Comparison of ENCODE assay signal across 8 cellular contexts in the genomic region with DNA sequence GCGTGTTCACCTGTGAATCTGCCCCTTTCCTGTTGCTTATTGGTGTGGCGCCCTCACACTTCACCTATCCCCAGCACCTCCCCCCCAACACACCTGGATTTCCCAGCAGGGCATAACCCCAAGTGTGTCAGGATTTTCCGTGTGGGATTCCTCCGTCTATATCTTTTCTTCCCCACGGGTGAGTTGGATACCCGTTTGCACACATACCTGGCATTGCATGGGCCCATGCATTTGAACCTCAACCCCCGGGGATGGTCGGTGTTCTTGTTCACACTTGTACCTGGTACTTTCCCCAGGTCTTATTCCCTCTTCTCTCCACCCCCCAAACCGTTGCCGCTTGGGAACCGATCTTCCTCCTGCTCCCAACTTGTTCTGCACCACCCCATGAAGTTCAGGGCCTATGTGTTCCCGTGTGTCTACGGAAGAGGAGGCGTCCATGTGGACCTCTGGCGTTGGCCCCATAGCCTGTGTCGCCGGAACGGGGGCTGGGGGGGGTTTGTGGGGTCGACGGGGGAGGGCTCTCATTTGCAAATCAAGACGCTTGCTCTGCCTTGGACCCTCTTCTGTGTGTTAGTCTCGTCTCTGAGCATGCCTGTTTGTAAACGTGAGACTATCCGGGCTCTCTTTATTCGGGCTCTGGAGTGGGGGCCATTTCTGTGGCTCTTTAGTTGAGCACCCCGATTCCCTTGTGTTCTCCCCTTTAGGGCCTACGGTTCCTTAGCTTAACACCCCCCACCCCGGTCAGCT. TPM values are rescaled to one million over a fixed set of nuclear protein-coding genes. Genes with fewer than 3 reads are reported as not detected.
DNase-seq lines count a peak whose midpoint lies in the region; ATAC-seq and TF ChIP-seq lines count a peak whose summit lies in the region.

No MANE protein-coding gene starts in this region.

- CTCF ChIA-PET in activated CD4-positive, alpha-beta T cell treated with anti-CD3 and anti-CD28 coated beads for 36 hours (lab: Charles Lee), result interaction anchor here (0.7 to 1.3 kb wide), 6 partner anchors 11 to 97 kb away, joined by 3 to 6 read pairs (median 4); partner anchors contain the start of genes NOSIP, PRMT1, PRRG2 and RPS11

- peaks cover 28% of the 10 kb centered on the region for H3K4me1 Mint-ChIP-seq in activated CD4-positive, alpha-beta T cell treated with anti-CD3 and anti-CD28 coated beads for 36 hours
- H3K4me1 Mint-ChIP-seq in memory B cell, result peaks cover 25% of the 10 kb centered on the region

- H3K27me3 Mint-ChIP-seq in activated CD4-positive, alpha-beta T cell treated with anti-CD3 and anti-CD28 coated beads for 36 hours, result no peaks in the 10 kb centered on the region
- no peaks in the 10 kb centered on the region for H3K27me3 Mint-ChIP-seq in memory B cell

- H3K9me3 ChIP-seq in OCI-LY1 (ENCODE audit: low read length), result no peaks in the 10 kb centered on the region
- H3K9me3 ChIP-seq in breast epithelium, result no peaks in the 10 kb centered on the region

- TF ChIP-seq POLR2A in breast epithelium (IDR thresholded peaks at IDR 0.05), result no peak

- H3K4me2 ChIP-seq in OCI-LY1 (ENCODE audit: low read length), result peak overlapping the region; percentile 71

- peaks cover 21% of the 10 kb centered on the region for H3K36me3 Mint-ChIP-seq in activated CD4-positive, alpha-beta T cell treated with anti-CD3 and anti-CD28 coated beads for 36 hours (ENCODE audit: low read depth)
- H3K36me3 Mint-ChIP-seq in memory B cell, result peaks cover 17% of the 10 kb centered on the region

- H3K4me1 ChIP-seq in OCI-LY1 (ENCODE audit: insufficient read depth, low read length, severe bottlenecking) (peaks cover 6% of the 10 kb centered on the region), breast epithelium (peaks cover 4 to 6% of the 10 kb centered on the region in 2 donors), urinary bladder (ENCODE audit: insufficient read depth) (no peaks in the 10 kb centered on the region)

- WGBS in urinary bladder, result 6% methylated on average over 28 of the region's 28 CpGs

- 0 out of 2 replicates have a peak, but pooled peaks have one; percentile 2 for TF ChIP-seq CTCF in OCI-LY1 (IDR thresholded peaks at IDR 0.05; ENCODE audit: low read length)
- no peak for TF ChIP-seq CTCF in breast epithelium (IDR thresholded peaks at IDR 0.05)

- H3K36me3 ChIP-seq in OCI-LY1 (ENCODE audit: insufficient read depth, low read length) (peaks cover 34% of the 10 kb centered on the region), breast epithelium (peaks cover 5% of the 10 kb centered on the region), urinary bladder (ENCODE audit: insufficient read depth) (peaks cover 2% of the 10 kb centered on the region)

- no peaks in the 10 kb centered on the region for H4K20me1 ChIP-seq in OCI-LY1 (ENCODE audit: insufficient read depth, low read length)

- H3K79me2 ChIP-seq in OCI-LY1 (ENCODE audit: insufficient read depth, low read length), result peaks cover 5% of the 10 kb centered on the region; the same call in 1 of the 2 replicates

- POLR2A ChIA-PET in activated CD4-positive, alpha-beta T cell treated with anti-CD3 and anti-CD28 coated beads for 36 hours (lab: Charles Lee), result interaction anchor here (0.6 to 1.0 kb wide), 2 partner anchors 41 to 47 kb away, joined by 4 read pairs; partner anchors contain the start of gene RRAS

- peak overlapping the region; percentile 84 for H3K27ac Mint-ChIP-seq in activated CD4-positive, alpha-beta T cell treated with anti-CD3 and anti-CD28 coated beads for 36 hours
- peak overlapping the region; percentile 71 for H3K27ac Mint-ChIP-seq in memory B cell

- peak overlapping the region; percentile 88 for H3K27ac ChIP-seq in OCI-LY1 (ENCODE audit: low read depth, low read length, poor library complexity, severe bottlenecking)
- peak overlapping the region; percentile 83 to 86 for H3K27ac ChIP-seq in breast epithelium
- no peak overlapping the region for H3K27ac ChIP-seq in urinary bladder (ENCODE audit: low read depth)

- H3F3A ChIP-seq in OCI-LY1 (ENCODE audit: insufficient read depth, low read length), result no peaks in the 10 kb centered on the region

- H3K9me2 ChIP-seq in OCI-LY1 (ENCODE audit: low read depth, low read length), result no peaks in the 10 kb centered on the region

- peak; percentile 48 for DNase-seq in activated CD4-positive, alpha-beta T cell treated with anti-CD3 and anti-CD28 coated beads for 36 hours
- no peak for DNase-seq in activated CD4-positive, alpha-beta T cell treated with anti-CD3 and anti-CD28 coated beads, Interleukin-2, amount 50 U/mL, for 4 hours
- DNase-seq in breast epithelium (ENCODE audit: low spot score in 2 of 2) (no peak), memory B cell (ENCODE audit: low spot score in 2 of 2) (no peak)

- H3K27me3 ChIP-seq in OCI-LY1 (ENCODE audit: insufficient read depth, low read length) (no peaks in the 10 kb centered on the region), breast epithelium (no peaks in the 10 kb centered on the region)

- intact Hi-C loops in activated CD4-positive, alpha-beta T cell treated with anti-CD3 and anti-CD28 coated beads for 36 hours (cut with DNase I, micrococcal nuclease), result loop anchor here (1.0 to 5.0 kb wide), 11 partner anchors 48 to 600 kb away; partner anchors contain the start of genes PNKP (in 2 of the 2), RRAS (in 2 of the 2), FUZ (in 1 of the 2) and GYS1 (in 1 of the 2)
- intact Hi-C loops in breast epithelium (cut with DNase I; ENCODE audit: low total_unique reads), result no loop called here

- H3K4me3 ChIP-seq in OCI-LY1 (ENCODE audit: low read depth, low read length, poor library complexity, severe bottlenecking) (peak overlapping the region; percentile 96), breast epithelium (peak overlapping the region; percentile 67 to 93 (median 77)), urinary bladder (ENCODE audit: low read depth, low read length) (peak overlapping the region; percentile 94)

- ATAC-seq in activated CD4-positive, alpha-beta T cell treated with anti-CD3 and anti-CD28 coated beads for 36 hours, result no peak
- ATAC-seq in memory B cell (ENCODE audit: low read depth), result no peak
- ATAC-seq in GM21825 (IDR thresholded peaks at IDR 0.05; ENCODE audit: unreplicated experiment), result no peak
- no peak for ATAC-seq in HG02852 (IDR thresholded peaks at IDR 0.05; ENCODE audit: unreplicated experiment)

- H3K9ac ChIP-seq in OCI-LY1 (ENCODE audit: low read length), result peak overlapping the region; percentile 85

- H3K9me3 Mint-ChIP-seq in activated CD4-positive, alpha-beta T cell treated with anti-CD3 and anti-CD28 coated beads for 36 hours (ENCODE audit: low read depth), result no peaks in the 10 kb centered on the region
- no peaks in the 10 kb centered on the region for H3K9me3 Mint-ChIP-seq in memory B cell

- peak overlapping the region; percentile 79 for H3K4me3 Mint-ChIP-seq in activated CD4-positive, alpha-beta T cell treated with anti-CD3 and anti-CD28 coated beads for 36 hours
- H3K4me3 Mint-ChIP-seq in memory B cell, result peak overlapping the region; percentile 71

- no peak overlapping the region for H2AFZ ChIP-seq in OCI-LY1 (ENCODE audit: low read length)

RNA-seq across cellular contexts. Expression of gene PRR12, which starts 1.7 kb away (rescaled TPM):
- total RNA-seq in activated CD4-positive, alpha-beta T cell treated with anti-CD3 and anti-CD28 coated beads for 36 hours, result 10 to 100 TPM; 21.0 to 22.7 TPM
- total RNA-seq in breast epithelium (1 to 10 TPM; 6.2 to 8.8 (median 6.3) TPM), urinary bladder (4.2 TPM)
- polyA plus RNA-seq in urinary bladder, result 20.3 TPM

RNA-seq across cellular contexts. Expression of gene PRRG2, which starts 11.5 kb away (rescaled TPM):
- total RNA-seq in activated CD4-positive, alpha-beta T cell treated with anti-CD3 and anti-CD28 coated beads for 36 hours, result 1 to 10 TPM in 1 of 2 experiments, under 1 TPM in 1; 0.81 to 1.6 TPM
- total RNA-seq in breast epithelium (10 to 100 TPM in 2 of 3 donors, under 1 TPM in 1; 0.32 to 16.1 (median 10.2) TPM), urinary bladder (1.6 TPM)
- polyA plus RNA-seq in urinary bladder, result 3.6 TPM

RNA-seq across cellular contexts. Expression of gene NOSIP, which starts 12.3 kb away (rescaled TPM):
- 10 to 100 TPM; 71.4 to 73.1 TPM for total RNA-seq in activated CD4-positive, alpha-beta T cell treated with anti-CD3 and anti-CD28 coated beads for 36 hours
- total RNA-seq in breast epithelium, result 10 to 100 TPM; 54.7 to 60.0 (median 57.4) TPM
- total RNA-seq in urinary bladder, result 33.0 TPM
- 67.2 TPM for polyA plus RNA-seq in urinary bladder

RNA-seq across cellular contexts. Expression of gene RRAS, which starts 47.3 kb away (rescaled TPM):
- 10 to 100 TPM in 1 of 2 experiments, 1 to 10 TPM in 1; 9.7 to 11.7 TPM for total RNA-seq in activated CD4-positive, alpha-beta T cell treated with anti-CD3 and anti-CD28 coated beads for 36 hours
- 100 to 1,000 TPM in 1 of 3 donors, 10 to 100 TPM in 2; 34.8 to 114 (median 41.0) TPM for total RNA-seq in breast epithelium
- 11.8 TPM for total RNA-seq in urinary bladder
- polyA plus RNA-seq in urinary bladder, result 279 TPM

RNA-seq across cellular contexts. Expression of gene SCAF1, which starts 49.4 kb away (rescaled TPM):
- 10 to 100 TPM; 43.3 to 64.0 TPM for total RNA-seq in activated CD4-positive, alpha-beta T cell treated with anti-CD3 and anti-CD28 coated beads for 36 hours
- 10 to 100 TPM in 2 of 3 donors, 1 to 10 TPM in 1; 9.8 to 15.4 (median 10.6) TPM for total RNA-seq in breast epithelium
- 8.3 TPM for total RNA-seq in urinary bladder
- polyA plus RNA-seq in urinary bladder, result 42.3 TPM
